In the genomic region with DNA sequence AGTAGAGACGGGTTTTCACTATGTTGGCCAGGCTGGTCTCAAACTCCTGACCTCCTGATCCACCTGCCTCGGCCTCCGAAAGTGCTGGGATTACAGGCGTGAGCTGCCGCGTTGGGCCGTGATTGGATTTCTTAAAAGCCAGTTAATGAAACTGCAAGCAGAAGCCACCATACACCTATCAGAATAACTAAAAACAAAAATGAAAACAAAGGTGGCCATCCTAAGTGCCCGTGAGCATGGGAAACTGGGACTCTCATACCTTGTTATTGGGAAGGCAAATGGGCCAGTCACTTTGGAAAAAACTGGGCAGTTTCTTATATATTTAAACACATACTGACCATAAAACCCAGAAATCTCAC, we compare ENCODE assay signal across 11 cellular contexts. TPM values are rescaled to one million over a fixed set of nuclear protein-coding genes. Genes with fewer than 3 reads are reported as not detected.
DNase-seq lines count a peak whose midpoint lies in the region; ATAC-seq and TF ChIP-seq lines count a peak whose summit lies in the region.
"Had no signal": no experiment of that assay in that cellular context is flagged by ENCODE, and none has a peak within 500 bp of the region (broad histone marks: within the 10 kb centered on the region; RNA-seq: fewer than 3 reads in every experiment).

No MANE protein-coding gene starts in this region.

- CTCF ChIA-PET in CD4-positive, alpha-beta T cell (lab: Charles Lee): interaction anchor here (1.2 to 9.3 kb wide), 3 partner anchors 53 to 156 kb away, joined by 4 to 112 read pairs (median 17); a partner anchor contains a TSS

- no peaks in the 10 kb centered on the region for H3K36me3 Mint-ChIP-seq in CD4-positive, alpha-beta T cell (ENCODE audit: low read depth)
- H3K36me3 Mint-ChIP-seq in activated T-helper 17 cell treated with anti-CD3 and anti-CD28 coated beads, Interleukin-2, amount 50 U/mL, for 72 hours (ENCODE audit: low read depth): no peaks in the 10 kb centered on the region
- H3K36me3 Mint-ChIP-seq: mesothelial cell of epicardium had no signal

- no peak overlapping the region for H3K4me3 ChIP-seq in muscle layer of duodenum (ENCODE audit: low read depth in 1 of 2, low read length in 2 of 2)

- POLR2A ChIA-PET in CD4-positive, alpha-beta T cell (lab: Charles Lee): interaction anchor here (0.7 to 1.9 kb wide), 3 partner anchors 7 to 156 kb away, joined by 4 to 16 read pairs (median 6); a partner anchor contains a TSS

- H3K27me3 ChIP-seq in CD4-positive, alpha-beta T cell (ENCODE audit: control insufficient read depth, insufficient read depth, low read length): no peaks in the 10 kb centered on the region
- H3K27me3 ChIP-seq in muscle layer of duodenum (ENCODE audit: low read depth, low read length): no peaks in the 10 kb centered on the region

- no peak for ATAC-seq in CD4-positive, alpha-beta T cell (ENCODE audit: poor library complexity)
- no peak for ATAC-seq in GM18505 (IDR thresholded peaks at IDR 0.05; ENCODE audit: unreplicated experiment)
- ATAC-seq in activated T-helper 17 cell treated with anti-CD3 and anti-CD28 coated beads, Interleukin-2, amount 50 U/mL, for 72 hours (replicated peaks): no peak
- no peak for ATAC-seq in HG03025 (IDR thresholded peaks at IDR 0.05; ENCODE audit: low FRiP score, unreplicated experiment)

- H3K4me3 Mint-ChIP-seq in CD4-positive, alpha-beta T cell: peak overlapping the region; percentile 91
- peak overlapping the region; percentile 82 for H3K4me3 Mint-ChIP-seq in activated T-helper 17 cell treated with anti-CD3 and anti-CD28 coated beads, Interleukin-2, amount 50 U/mL, for 72 hours
- H3K4me3 Mint-ChIP-seq: mesothelial cell of epicardium had no signal

- no peak for DNase-seq in CD4-positive, alpha-beta T cell
- DNase-seq in NCI-H1417 treated with DMSO at 0.1 percent for 48 hours (lab: John Stamatoyannopoulos, UW): no peak
- DNase-seq in HUDEP-2 (lab: John Stamatoyannopoulos, UW; ENCODE audit: unreplicated experiment in 76 of 76): no peak
- no peak for DNase-seq in ecto neural progenitor cell (ENCODE audit: low spot score)
- DNase-seq: NCI-H1417, NCI-H524 treated with DMSO at 0.1 percent for 48 hours had no signal

- intact Hi-C loops in CD4-positive, alpha-beta T cell (cut with DNase I, micrococcal nuclease): no loop called here

- H3K27me3 Mint-ChIP-seq in CD4-positive, alpha-beta T cell: no peaks in the 10 kb centered on the region
- H3K27me3 Mint-ChIP-seq in activated T-helper 17 cell treated with anti-CD3 and anti-CD28 coated beads, Interleukin-2, amount 50 U/mL, for 72 hours: no peaks in the 10 kb centered on the region

- TF ChIP-seq POLR2A in GM18505 (IDR thresholded peaks at IDR 0.05; ENCODE audit: borderline replicate concordance, extremely low read depth, insufficient read depth, insufficient read length): peak; percentile 0

- H3K36me3 ChIP-seq in muscle layer of duodenum (ENCODE audit: control insufficient read depth in 1 of 2, insufficient read depth in 2 of 2, low read length in 2 of 2): no peaks in the 10 kb centered on the region

- H3K9me3 ChIP-seq in CD4-positive, alpha-beta T cell (ENCODE audit: control insufficient read depth, low read length): no peaks in the 10 kb centered on the region
- no peaks in the 10 kb centered on the region for H3K9me3 ChIP-seq in muscle layer of duodenum (ENCODE audit: control insufficient read depth in 1 of 2, low read length in 2 of 2)

- H3K4me1 Mint-ChIP-seq in CD4-positive, alpha-beta T cell (ENCODE audit: low read depth): peaks cover 9% of the 10 kb centered on the region
- no peaks in the 10 kb centered on the region for H3K4me1 Mint-ChIP-seq in activated T-helper 17 cell treated with anti-CD3 and anti-CD28 coated beads, Interleukin-2, amount 50 U/mL, for 72 hours
- H3K4me1 Mint-ChIP-seq: mesothelial cell of epicardium had no signal

- H3K27ac ChIP-seq in CD4-positive, alpha-beta T cell (ENCODE audit: low read depth, low read length): no peak overlapping the region
- peak overlapping the region; percentile 54 for H3K27ac ChIP-seq in muscle layer of duodenum (ENCODE audit: low read length)

- H3K27ac Mint-ChIP-seq in CD4-positive, alpha-beta T cell: peak overlapping the region; percentile 92
- peak overlapping the region; percentile 88 for H3K27ac Mint-ChIP-seq in activated T-helper 17 cell treated with anti-CD3 and anti-CD28 coated beads, Interleukin-2, amount 50 U/mL, for 72 hours
- H3K27ac Mint-ChIP-seq: mesothelial cell of epicardium had no signal

- TF ChIP-seq CTCF in CD4-positive, alpha-beta T cell (IDR thresholded peaks at IDR 0.05): no peak

- no peaks in the 10 kb centered on the region for H3K9me3 Mint-ChIP-seq in CD4-positive, alpha-beta T cell
- H3K9me3 Mint-ChIP-seq in activated T-helper 17 cell treated with anti-CD3 and anti-CD28 coated beads, Interleukin-2, amount 50 U/mL, for 72 hours: no peaks in the 10 kb centered on the region
- H3K9me3 Mint-ChIP-seq: mesothelial cell of epicardium had no signal

- H3K4me1 ChIP-seq in muscle layer of duodenum (ENCODE audit: control insufficient read depth in 1 of 2, insufficient read depth in 2 of 2, low read length in 2 of 2): no peaks in the 10 kb centered on the region

RNA-seq across cellular contexts. Expression of a gene that starts 7.7 kb away (rescaled TPM):
- total RNA-seq in CD4-positive, alpha-beta T cell: 1 to 10 TPM; 5.0 to 5.5 TPM
- total RNA-seq in activated T-helper 17 cell treated with anti-CD3 and anti-CD28 coated beads, Interleukin-2, amount 50 U/mL, for 72 hours: 1 to 10 TPM; 3.5 to 6.4 TPM

RNA-seq across cellular contexts. Expression of a gene that starts 23.1 kb away (rescaled TPM):
- 10 to 100 TPM; 53.8 to 54.8 TPM for total RNA-seq in CD4-positive, alpha-beta T cell
- 10 to 100 TPM; 31.4 to 36.7 TPM for total RNA-seq in activated T-helper 17 cell treated with anti-CD3 and anti-CD28 coated beads, Interleukin-2, amount 50 U/mL, for 72 hours
